Comparison of ENCODE assay signal across 8 cellular contexts in genomic region chr4:185535818-185536729, GRCh38. TPM values are rescaled to one million over a fixed set of nuclear protein-coding genes. Genes with fewer than 3 reads are reported as not detected.
DNase-seq lines count a peak whose midpoint lies in the region; ATAC-seq and TF ChIP-seq lines count a peak whose summit lies in the region.

No MANE protein-coding gene starts in this region.

- H3K36me3 Mint-ChIP-seq in CD4-positive, alpha-beta T cell (ENCODE audit: low read depth): no peaks in the 10 kb centered on the region

- no peak for TF ChIP-seq CTCF in CD4-positive, alpha-beta T cell (IDR thresholded peaks at IDR 0.05)
- no peak for TF ChIP-seq CTCF in Peyer's patch (IDR thresholded peaks at IDR 0.05)
- no peak for TF ChIP-seq CTCF in foreskin fibroblast (IDR thresholded peaks at IDR 0.05; ENCODE audit: low read depth, low read length)
- TF ChIP-seq CTCF in omental fat pad (IDR thresholded peaks at IDR 0.05): no peak

- no peaks in the 10 kb centered on the region for H3K9me3 Mint-ChIP-seq in CD4-positive, alpha-beta T cell

- DNase-seq in CD4-positive, alpha-beta T cell: no peak
- peak in 1 of 3 donors; percentile 56 for DNase-seq in Peyer's patch
- DNase-seq in foreskin fibroblast: peak in 1 of 2 donors; percentile 45
- no peak for DNase-seq in omental fat pad (ENCODE audit: low spot score)
- DNase-seq in 8988T: no peak

- H3K4me3 ChIP-seq in Peyer's patch (peak overlapping the region; percentile 32 to 66 (median 52)), foreskin fibroblast (ENCODE audit: low read depth in 1 of 2, low read length in 2 of 2) (peak overlapping the region; percentile 43 to 54)

- CTCF ChIA-PET in CD4-positive, alpha-beta T cell (lab: Charles Lee): no interaction called here

- H3K4me1 Mint-ChIP-seq in CD4-positive, alpha-beta T cell (ENCODE audit: low read depth): no peaks in the 10 kb centered on the region

- peaks cover 68% of the 10 kb centered on the region for H3K27me3 ChIP-seq in CD4-positive, alpha-beta T cell (ENCODE audit: control insufficient read depth, insufficient read depth, low read length)
- H3K27me3 ChIP-seq in Peyer's patch: peaks cover 0 to 9% of the 10 kb centered on the region in 2 donors

- peaks cover 0 to 10% (median 3%) of the 10 kb centered on the region in 4 donors for H3K4me1 ChIP-seq in Peyer's patch

- POLR2A ChIA-PET in CD4-positive, alpha-beta T cell (lab: Charles Lee): no interaction called here

- peaks cover 41% of the 10 kb centered on the region for H3K27me3 Mint-ChIP-seq in CD4-positive, alpha-beta T cell

- H3K4me3 Mint-ChIP-seq in CD4-positive, alpha-beta T cell: peak overlapping the region; percentile 66

- H3K9me3 ChIP-seq in CD4-positive, alpha-beta T cell (ENCODE audit: control insufficient read depth, low read length): no peaks in the 10 kb centered on the region
- H3K9me3 ChIP-seq in Peyer's patch: no peaks in the 10 kb centered on the region

- H3K27ac Mint-ChIP-seq in CD4-positive, alpha-beta T cell: no peak overlapping the region

- intact Hi-C loops in CD4-positive, alpha-beta T cell (cut with DNase I, micrococcal nuclease): loop anchor here in 1 of 2 experiments (5.0 kb wide), 1 partner anchor 61 kb away; no protein-coding TSS in a partner anchor

- H3K27ac ChIP-seq in CD4-positive, alpha-beta T cell (ENCODE audit: low read depth, low read length): no peak overlapping the region
- peak overlapping the region; percentile 67 to 96 (median 83) for H3K27ac ChIP-seq in Peyer's patch

- H3K36me3 ChIP-seq in Peyer's patch: no peaks in the 10 kb centered on the region

- TF ChIP-seq POLR2A in Peyer's patch (IDR thresholded peaks at IDR 0.05): no peak

- ATAC-seq in CD4-positive, alpha-beta T cell (ENCODE audit: poor library complexity): no peak
- ATAC-seq in omental fat pad (ENCODE audit: low FRiP score): peak; percentile 50
- ATAC-seq in HG03097 (IDR thresholded peaks at IDR 0.05; ENCODE audit: low FRiP score, unreplicated experiment): no peak
- no peak for ATAC-seq in GM21526 (IDR thresholded peaks at IDR 0.05; ENCODE audit: low FRiP score, unreplicated experiment)
- ATAC-seq in HG03139 (IDR thresholded peaks at IDR 0.05; ENCODE audit: unreplicated experiment): no peak

RNA-seq across cellular contexts. Expression of gene PDLIM3, which starts 0.8 kb away (rescaled TPM):
- total RNA-seq in CD4-positive, alpha-beta T cell: not detected
- total RNA-seq in Peyer's patch (10 to 100 TPM; 15.1 to 73.0 (median 45.2) TPM), omental fat pad (100 to 1,000 TPM in 2 of 4 donors, 10 to 100 TPM in 2; 43.7 to 175 (median 107) TPM)

Comparison
In these comparisons a context has a peak if more than half of its experiments do, and no peak if none do; other contexts are left out.
1. RNA of gene PDLIM3, which starts 0.8 kb away (total RNA-seq): 43.7 to 175 TPM in omental fat pad and 15.1 to 73.0 TPM in Peyer's patch; not detected in CD4-positive, alpha-beta T cell; every median in the first group is over 10 times any median in the second.